36 cellular contexts compared by ENCODE assay signal in genomic region chr10:72808001-72808400, GRCh38.
DNase-seq lines count a peak whose midpoint lies in the region; ATAC-seq and TF ChIP-seq lines count a peak whose summit lies in the region.
"Had no signal": no experiment of that assay in that cellular context is flagged by ENCODE, and none has a peak within 500 bp of the region (broad histone marks: within the 10 kb centered on the region; RNA-seq: fewer than 3 reads in every experiment).

No MANE protein-coding gene starts in this region.

- peaks cover 4% of the 10 kb centered on the region for H3K79me2 ChIP-seq in GM23338 (replicated peaks; ENCODE audit: insufficient read depth)

- H3K36me3 Mint-ChIP-seq in Caco-2 (ENCODE audit: insufficient read depth, unreplicated experiment): peaks cover 9% of the 10 kb centered on the region
- H3K36me3 Mint-ChIP-seq in GM23338 (ENCODE audit: low read depth): no peaks in the 10 kb centered on the region
- H3K36me3 Mint-ChIP-seq: activated naive CD4-positive, alpha-beta T cell treated with anti-CD3 and anti-CD28 coated beads, Interleukin-2, amount 10 ng/mL, durations not matched to agents 7 days and 5 days had no signal

- H3K4me3 Mint-ChIP-seq in Caco-2 (ENCODE audit: unreplicated experiment): no peak overlapping the region
- H3K4me3 Mint-ChIP-seq in GM23338: no peak overlapping the region
- H3K4me3 Mint-ChIP-seq: activated CD4-positive, alpha-beta memory T cell treated with anti-CD3 and anti-CD28 coated beads, Interleukin-2, amount 10 ng/mL, durations not matched to agents 7 days and 5 days; activated naive CD4-positive, alpha-beta T cell treated with anti-CD3 and anti-CD28 coated beads, Interleukin-2, amount 10 ng/mL, durations not matched to agents 7 days and 5 days; activated T-helper 17 cell treated with anti-CD3 and anti-CD28 coated beads, Interleukin-2, amount 50 U/mL, for 72 hours; central memory CD8-positive, alpha-beta T cell; naive B cell had no signal

- H3K9me3 ChIP-seq in Caco-2: no peaks in the 10 kb centered on the region
- H3K9me3 ChIP-seq: adrenal gland, body of pancreas, esophagus squamous epithelium, heart left ventricle, lower lobe of right lung, prostate gland, right lobe of liver, tibial artery had no signal

- H3K36me3 ChIP-seq in Caco-2 (ENCODE audit: control insufficient read depth, insufficient read depth, low read length) (no peaks in the 10 kb centered on the region), GM23338 (ENCODE audit: insufficient read depth) (no peaks in the 10 kb centered on the region)
- H3K36me3 ChIP-seq: adrenal gland, esophagus squamous epithelium, heart left ventricle, lower lobe of right lung, prostate gland, right lobe of liver, tibial artery had no signal

- POLR2A ChIA-PET in Caco-2 (lab: Charles Lee): no interaction called here

- no peak overlapping the region for H3K27ac ChIP-seq in GM23338 (ENCODE audit: low read depth)
- H3K27ac ChIP-seq: adrenal gland, body of pancreas, esophagus squamous epithelium, foreskin keratinocyte, heart left ventricle, lower lobe of right lung, prostate gland, right lobe of liver, tibial artery had no signal

- no TSS peak for BruUV-seq in Caco-2 (replicated peaks; lab: Mats Ljungman, UMichigan)

- TF ChIP-seq CTCF in Caco-2 (IDR thresholded peaks at IDR 0.05; ENCODE audit: insufficient read depth in 1 of 2, low read depth in 1 of 2, low read length in 1 of 2, severe bottlenecking in 1 of 2, unreplicated experiment in 1 of 2): no peak
- no peak for TF ChIP-seq CTCF in GM23338 (conservative IDR thresholded peaks at IDR 0.05; ENCODE audit: low read depth in 2 of 2)

- H3K9me2 ChIP-seq in GM23338 (ENCODE audit: insufficient read depth): peaks cover 3% of the 10 kb centered on the region; the same call in 1 of the 2 replicates

- no peak overlapping the region for H3K4me3 ChIP-seq in Caco-2 (ENCODE audit: low read depth, low read length)
- no peak overlapping the region for H3K4me3 ChIP-seq in GM23338
- H3K4me3 ChIP-seq: adrenal gland, body of pancreas, esophagus squamous epithelium, heart left ventricle, K562, lower lobe of right lung, prostate gland, right lobe of liver, tibial artery had no signal

- peak; percentile 36 for DNase-seq in COR-L47 (lab: John Stamatoyannopoulos, UW)
- DNase-seq in NCI-H1436 (lab: John Stamatoyannopoulos, UW): peak; percentile 16
- DNase-seq in NCI-H2107 treated with DMSO at 0.1 percent for 48 hours (lab: John Stamatoyannopoulos, UW; ENCODE audit: unreplicated experiment): peak; percentile 39
- peak; percentile 55 for DNase-seq in NCI-H774 (lab: John Stamatoyannopoulos, UW)
- no peak for DNase-seq in inferior parietal cortex (ENCODE audit: extremely low spot score)
- no peak for DNase-seq in Caco-2
- DNase-seq in GM23338 (ENCODE audit: low spot score): no peak
- DNase-seq: activated CD4-positive, alpha-beta memory T cell treated with anti-CD3 and anti-CD28 coated beads, Interleukin-2, amount 10 ng/mL, durations not matched to agents 7 days and 5 days; activated CD8-positive, alpha-beta memory T cell treated with anti-CD3 and anti-CD28 coated beads, Interleukin-2, amount 50 U/mL, for 48 hours; activated naive CD4-positive, alpha-beta T cell treated with anti-CD3 and anti-CD28 coated beads, Interleukin-2, amount 10 ng/mL, durations not matched to agents 7 days and 5 days; adrenal gland; body of pancreas; EL; esophagus squamous epithelium; foreskin keratinocyte; heart left ventricle; kidney glomerular epithelial cell; lower lobe of right lung; midbrain; naive B cell; NCI-H1694; NCI-H524; nucleus accumbens; right lobe of liver; Right ventricle myocardium superior; stimulated activated CD4-positive, alpha-beta T cell treated with anti-CD3 and anti-CD28 coated beads, Interleukin-12 subunit alpha, Interleukin-12 subunit beta, amount 100 ng/mL, for 4 hours; stimulated activated CD4-positive, alpha-beta T cell treated with anti-CD3 and anti-CD28 coated beads, Interleukin-4, amount 100 ng/mL, for 1 hour; T-helper 2 cell; tibial artery had no signal

- intact Hi-C loops in Caco-2 (cut with micrococcal nuclease; ENCODE audit: unreplicated experiment): no loop called here

- no peak overlapping the region for H2AFZ ChIP-seq in GM23338

- no peak overlapping the region for H3K4me2 ChIP-seq in GM23338

- CTCF ChIA-PET in Caco-2 (lab: Charles Lee): no interaction called here

- H3K27me3 Mint-ChIP-seq in Caco-2 (ENCODE audit: insufficient read depth, unreplicated experiment) (no peaks in the 10 kb centered on the region), GM23338 (ENCODE audit: insufficient read depth, low read depth, poor library complexity) (peaks cover 2% of the 10 kb centered on the region)
- H3K27me3 Mint-ChIP-seq: activated CD4-positive, alpha-beta memory T cell treated with anti-CD3 and anti-CD28 coated beads, Interleukin-2, amount 10 ng/mL, durations not matched to agents 7 days and 5 days; activated T-helper 17 cell treated with anti-CD3 and anti-CD28 coated beads, Interleukin-2, amount 50 U/mL, for 72 hours; central memory CD8-positive, alpha-beta T cell; naive B cell had no signal

- H3K9me3 Mint-ChIP-seq in Caco-2 (ENCODE audit: unreplicated experiment) (no peaks in the 10 kb centered on the region), GM23338 (no peaks in the 10 kb centered on the region)
- H3K9me3 Mint-ChIP-seq: activated CD4-positive, alpha-beta memory T cell treated with anti-CD3 and anti-CD28 coated beads, Interleukin-2, amount 10 ng/mL, durations not matched to agents 7 days and 5 days; activated naive CD4-positive, alpha-beta T cell treated with anti-CD3 and anti-CD28 coated beads, Interleukin-2, amount 10 ng/mL, durations not matched to agents 7 days and 5 days; activated T-helper 17 cell treated with anti-CD3 and anti-CD28 coated beads, Interleukin-2, amount 50 U/mL, for 72 hours; central memory CD8-positive, alpha-beta T cell had no signal

- no peaks in the 10 kb centered on the region; the same call in 1 of the 2 replicates for H4K20me1 ChIP-seq in GM23338 (replicated peaks; ENCODE audit: insufficient read depth)

- H3F3A ChIP-seq in GM23338 (replicated peaks; ENCODE audit: low read depth): no peaks in the 10 kb centered on the region

- H3K27me3 ChIP-seq in Caco-2 (replicated peaks; ENCODE audit: control insufficient read depth, insufficient read depth, low read length) (no peaks in the 10 kb centered on the region), GM23338 (ENCODE audit: insufficient read depth) (no peaks in the 10 kb centered on the region)
- H3K27me3 ChIP-seq: adrenal gland, body of pancreas, esophagus squamous epithelium, foreskin keratinocyte, heart left ventricle, right lobe of liver, tibial artery had no signal

- H3K4me1 Mint-ChIP-seq in Caco-2 (ENCODE audit: low read depth, unreplicated experiment): peaks cover 7% of the 10 kb centered on the region
- peaks cover 17% of the 10 kb centered on the region for H3K4me1 Mint-ChIP-seq in GM23338
- H3K4me1 Mint-ChIP-seq: activated naive CD4-positive, alpha-beta T cell treated with anti-CD3 and anti-CD28 coated beads, Interleukin-2, amount 10 ng/mL, durations not matched to agents 7 days and 5 days had no signal

- H3K27ac Mint-ChIP-seq in Caco-2 (ENCODE audit: unreplicated experiment) (no peak overlapping the region), GM23338 (no peak overlapping the region)
- H3K27ac Mint-ChIP-seq: activated CD4-positive, alpha-beta memory T cell treated with anti-CD3 and anti-CD28 coated beads, Interleukin-2, amount 10 ng/mL, durations not matched to agents 7 days and 5 days; activated naive CD4-positive, alpha-beta T cell treated with anti-CD3 and anti-CD28 coated beads, Interleukin-2, amount 10 ng/mL, durations not matched to agents 7 days and 5 days; activated T-helper 17 cell treated with anti-CD3 and anti-CD28 coated beads, Interleukin-2, amount 50 U/mL, for 72 hours had no signal

- H3K4me1 ChIP-seq in Caco-2: peaks cover 8% of the 10 kb centered on the region
- H3K4me1 ChIP-seq in GM23338 (ENCODE audit: insufficient read depth): peaks cover 20% of the 10 kb centered on the region; the same call in 1 of the 2 replicates
- H3K4me1 ChIP-seq: body of pancreas, prostate gland, right lobe of liver had no signal

- ATAC-seq in HG02981 (IDR thresholded peaks at IDR 0.05; ENCODE audit: unreplicated experiment) (no peak), GM23338 (no peak)
- ATAC-seq: activated T-helper 17 cell treated with anti-CD3 and anti-CD28 coated beads, Interleukin-2, amount 50 U/mL, for 72 hours; body of pancreas; foreskin keratinocyte; heart left ventricle; K562; lower lobe of right lung; Panc1; right lobe of liver; SK-N-SH treated with all-trans-retinoic acid at 6 μM for 48 hours had no signal

TF ChIP-seq in GM23338, 12 proteins besides CTCF, POLR2A, EP300 and RAD21:
- no peak for TF ChIP-seq NANOG (IDR thresholded peaks at IDR 0.05; ENCODE audit: borderline replicate concordance)
- TF ChIP-seq ZNF331 (CRISPR knock-in tag; IDR thresholded peaks at IDR 0.05; ENCODE audit: low read depth): no peak
- no peak for TF ChIP-seq POLR2AphosphoS5 (IDR thresholded peaks at IDR 0.05; ENCODE audit: low read depth)
- no peak for TF ChIP-seq ETS1 (IDR thresholded peaks at IDR 0.05)
- no peak for TF ChIP-seq ZNF114 (CRISPR knock-in tag; IDR thresholded peaks at IDR 0.05)

Comparison
In these comparisons a context has a peak if more than half of its experiments do, and no peak if none do; other contexts are left out.
1. DNase-seq: peak in COR-L47 (single experiment), NCI-H1436 (single experiment), NCI-H2107 treated with DMSO at 0.1 percent for 48 hours (single experiment) and NCI-H774 (single experiment); none in inferior parietal cortex (single experiment), Caco-2 (0 of 2) and GM23338 (single experiment).